ENCODE assay signal across 25 cellular contexts in genomic region chr10:110650265-110650668, GRCh38. TPM values are rescaled to one million over a fixed set of nuclear protein-coding genes. Genes with fewer than 3 reads are reported as not detected.
DNase-seq lines count a peak whose midpoint lies in the region; ATAC-seq and TF ChIP-seq lines count a peak whose summit lies in the region.
"Had no signal": no experiment of that assay in that cellular context is flagged by ENCODE, and none has a peak within 500 bp of the region (broad histone marks: within the 10 kb centered on the region; RNA-seq: fewer than 3 reads in every experiment).

No MANE protein-coding gene starts in this region.

- no peak for DNase-seq in right atrium auricular region (ENCODE audit: low spot score)
- no peak for DNase-seq in left cardiac atrium
- DNase-seq in OCI-LY7 (ENCODE audit: low spot score): peak; percentile 69
- DNase-seq in memory B cell (ENCODE audit: low spot score in 2 of 2): no peak
- no peak for DNase-seq in kidney tubule cell (ENCODE audit: low spot score)
- DNase-seq in nephron progenitor cell: no peak
- DNase-seq in GM13976 (ENCODE audit: low spot score): no peak
- DNase-seq: activated CD4-positive, alpha-beta T cell treated with anti-CD3 and anti-CD28 coated beads for 36 hours; activated CD8-positive, alpha-beta memory T cell treated with anti-CD3 and anti-CD28 coated beads for 24 hours; activated effector memory CD4-positive, alpha-beta T cell treated with anti-CD3 and anti-CD28 coated beads, Interleukin-2, amount 50 U/mL, for 16 hours; activated naive CD8-positive, alpha-beta T cell treated with anti-CD3 and anti-CD28 coated beads, Interleukin-2, amount 10 ng/mL, durations not matched to agents 7 days and 5 days; cortex of kidney; effector memory CD8-positive, alpha-beta T cell; erythroblast; kidney glomerular epithelial cell; NCI-H1105; NCI-H2029; RPMI8226; trophoblast cell had no signal

- H2AFZ ChIP-seq in OCI-LY7 (ENCODE audit: low read length): peak overlapping the region; percentile 80; the same call in 1 of the 2 replicates

- H3K36me3 Mint-ChIP-seq in memory B cell (no peaks in the 10 kb centered on the region), nephron progenitor cell (ENCODE audit: low read depth) (no peaks in the 10 kb centered on the region)
- H3K36me3 Mint-ChIP-seq: activated naive CD8-positive, alpha-beta T cell treated with anti-CD3 and anti-CD28 coated beads, Interleukin-2, amount 10 ng/mL, durations not matched to agents 7 days and 5 days; IgD-negative memory B cell had no signal

- H3K4me1 ChIP-seq in right atrium auricular region: peaks cover 0 to 6% of the 10 kb centered on the region in 2 donors
- H3K4me1 ChIP-seq in OCI-LY7 (ENCODE audit: insufficient read depth, low read length, poor library complexity, severe bottlenecking): peaks cover 79% of the 10 kb centered on the region
- H3K4me1 ChIP-seq: prostate gland had no signal

- no peak for TF ChIP-seq CTCF in right atrium auricular region (IDR thresholded peaks at IDR 0.05)
- no peak for TF ChIP-seq CTCF in OCI-LY7 (conservative IDR thresholded peaks at IDR 0.05; ENCODE audit: low read length)
- no peak for TF ChIP-seq CTCF in nephron progenitor cell (IDR thresholded peaks at IDR 0.05)
- no peak for TF ChIP-seq CTCF in GM13976 (IDR thresholded peaks at IDR 0.05; ENCODE audit: borderline replicate concordance, control extremely low read depth, extremely low read depth, insufficient read depth, missing control alignments)

- intact Hi-C loops in left cardiac atrium (cut with DNase I) (no loop called here), OCI-LY7 (cut with micrococcal nuclease; ENCODE audit: unreplicated experiment) (loop anchor here (1.0 to 5.0 kb wide), 3 partner anchors 22 to 222 kb away; partner anchors contain the start of gene PDCD4)

- H3K4me1 Mint-ChIP-seq in memory B cell (peaks cover 11% of the 10 kb centered on the region), nephron progenitor cell (peaks cover 75% of the 10 kb centered on the region)

- no peaks in the 10 kb centered on the region for H3K79me2 ChIP-seq in OCI-LY7 (ENCODE audit: insufficient read depth, low read depth, low read length)

- no peaks in the 10 kb centered on the region for H3K9me2 ChIP-seq in OCI-LY7 (ENCODE audit: insufficient read depth, low read length)

- H3K4me3 ChIP-seq in right atrium auricular region: no peak overlapping the region
- H3K4me3 ChIP-seq in OCI-LY7 (ENCODE audit: low read depth, low read length, poor library complexity, severe bottlenecking): peak overlapping the region; percentile 43
- H3K4me3 ChIP-seq: ascending aorta, prostate gland, skin epidermis had no signal

- H4K20me1 ChIP-seq in OCI-LY7 (ENCODE audit: insufficient read depth, low read length): no peaks in the 10 kb centered on the region

- CTCF ChIA-PET in OCI-LY7 (lab: Charles Lee; ENCODE audit: unreplicated experiment): interaction anchor here (0.5 to 1.1 kb wide), 3 partner anchors 10 to 153 kb away, joined by 3 read pairs; no protein-coding TSS in a partner anchor

- peak overlapping the region; percentile 85 to 97 for H3K27ac ChIP-seq in right atrium auricular region
- H3K27ac ChIP-seq in OCI-LY7 (ENCODE audit: low read depth, low read length, poor library complexity, severe bottlenecking): peak overlapping the region; percentile 85
- H3K27ac ChIP-seq: C4-2B, prostate gland, skin epidermis had no signal

- H3K9me3 Mint-ChIP-seq in memory B cell (no peaks in the 10 kb centered on the region), nephron progenitor cell (no peaks in the 10 kb centered on the region)
- H3K9me3 Mint-ChIP-seq: activated naive CD8-positive, alpha-beta T cell treated with anti-CD3 and anti-CD28 coated beads, Interleukin-2, amount 10 ng/mL, durations not matched to agents 7 days and 5 days; effector memory CD8-positive, alpha-beta T cell had no signal

- H3K27ac Mint-ChIP-seq in memory B cell: no peak overlapping the region
- H3K27ac Mint-ChIP-seq in nephron progenitor cell: no peak overlapping the region
- H3K27ac Mint-ChIP-seq: activated CD4-positive, alpha-beta T cell treated with anti-CD3 and anti-CD28 coated beads for 36 hours; activated naive CD8-positive, alpha-beta T cell treated with anti-CD3 and anti-CD28 coated beads, Interleukin-2, amount 10 ng/mL, durations not matched to agents 7 days and 5 days; effector memory CD8-positive, alpha-beta T cell had no signal

- H3K9me3 ChIP-seq in right atrium auricular region: no peaks in the 10 kb centered on the region
- H3K9me3 ChIP-seq in OCI-LY7 (ENCODE audit: low read length): no peaks in the 10 kb centered on the region
- H3K9me3 ChIP-seq: ascending aorta, prostate gland had no signal

- H3K27me3 Mint-ChIP-seq in memory B cell: peaks cover 20% of the 10 kb centered on the region
- H3K27me3 Mint-ChIP-seq in nephron progenitor cell (ENCODE audit: low read depth, poor library complexity): peaks cover 2% of the 10 kb centered on the region

- ATAC-seq in left cardiac atrium (no peak), memory B cell (ENCODE audit: low read depth) (peak; percentile 62), GM21423 (IDR thresholded peaks at IDR 0.05; ENCODE audit: unreplicated experiment) (no peak)
- ATAC-seq: activated CD4-positive, alpha-beta T cell treated with anti-CD3 and anti-CD28 coated beads for 36 hours; effector memory CD8-positive, alpha-beta T cell had no signal

- H3K4me2 ChIP-seq in OCI-LY7 (ENCODE audit: low read length): peak overlapping the region; percentile 78

- H3K27me3 ChIP-seq in right atrium auricular region: no peaks in the 10 kb centered on the region
- H3K27me3 ChIP-seq: ascending aorta had no signal

- in situ Hi-C loops in GM13976 (cut with MboI; ENCODE audit: low sequenced_read_pairs, unreplicated experiment): no loop called here

- POLR2A ChIA-PET in OCI-LY7 (lab: Charles Lee): interaction anchor here (0.8 to 2.0 kb wide), 10 partner anchors 9 to 345 kb away, joined by 3 to 9 read pairs (median 4); no protein-coding TSS in a partner anchor

- BruUV-seq in OCI-LY7 (replicated peaks; lab: Mats Ljungman, UMichigan): no TSS peak

- H3K4me3 Mint-ChIP-seq in memory B cell (no peak overlapping the region), nephron progenitor cell (no peak overlapping the region)
- H3K4me3 Mint-ChIP-seq: activated CD4-positive, alpha-beta T cell treated with anti-CD3 and anti-CD28 coated beads for 36 hours; effector memory CD8-positive, alpha-beta T cell had no signal

- no peaks in the 10 kb centered on the region for H3K36me3 ChIP-seq in right atrium auricular region
- no peaks in the 10 kb centered on the region for H3K36me3 ChIP-seq in OCI-LY7 (ENCODE audit: insufficient read depth, low read length)
- H3K36me3 ChIP-seq: ascending aorta, prostate gland had no signal

RNA-seq across cellular contexts. Expression of gene RBM20, which starts 6.1 kb away (rescaled TPM):
- 10 to 100 TPM; 51.7 to 59.9 TPM for total RNA-seq in right atrium auricular region
- 10 to 100 TPM; 37.2 to 44.1 TPM for total RNA-seq in left cardiac atrium
- total RNA-seq in OCI-LY7 (2014; rRNA removed; shearing (Covaris generic)): 0.35 and 0.82 TPM in 2 replicates
- 1.0 and 1.4 TPM in 2 replicates for total RNA-seq in OCI-LY7 (2022)

Comparison
In these comparisons a context has a peak if more than half of its experiments do, and no peak if none do; other contexts are left out.
1. RNA of gene RBM20, which starts 6.1 kb away (total RNA-seq): 51.7 to 59.9 TPM in right atrium auricular region and 37.2 to 44.1 TPM in left cardiac atrium; 0.35 to 1.4 TPM in OCI-LY7; every median in the first group is over 10 times any median in the second.